ENCODE assay signal across 20 cellular contexts in genomic region chr13:47148543-47148942, GRCh38.
"Had no signal": no experiment of that assay in that cellular context is flagged by ENCODE, and none has a peak within 500 bp of the region (broad histone marks: within the 10 kb centered on the region; RNA-seq: fewer than 3 reads in every experiment).

No MANE protein-coding gene starts in this region.

- H3K36me3 Mint-ChIP-seq: activated naive CD4-positive, alpha-beta T cell treated with anti-CD3 and anti-CD28 coated beads, Interleukin-2, amount 50 U/mL, for 72 hours; stimulated activated memory B cell treated with anti-CD40 and anti-IgM and Interleukin-4, amounts not matched to agents 10 μg/mL and 1 μg/mL and 100 μg/mL, for 72 hours; WTC11 had no signal

- H3K27me3 ChIP-seq: gastroesophageal sphincter, stomach, suprapubic skin, tibial nerve, uterus had no signal

- H3K9me3 ChIP-seq: gastroesophageal sphincter, heart left ventricle, mucosa of descending colon, stomach, suprapubic skin, uterus had no signal

- H3K36me3 ChIP-seq: gastroesophageal sphincter, heart left ventricle, stomach, suprapubic skin, tibial nerve, uterus had no signal

- H3K4me1 ChIP-seq: gastroesophageal sphincter, heart left ventricle, suprapubic skin, tibial nerve, uterus had no signal

- DNase-seq: activated T-cell treated with anti-CD3 and anti-CD28 coated beads, Interleukin-2, amount 50 U/mL, for 1 hour; amniotic stem cell; heart left ventricle; islet precursor cell; left cardiac atrium; mesenchymal stem cell; mucosa of descending colon; occipital lobe; small intestine; stimulated activated CD4-positive, alpha-beta T cell treated with anti-CD3 and anti-CD28 coated beads, Interleukin-15, amount 100 ng/mL, for 24 hours; stomach; uterus had no signal

- H3K9me3 Mint-ChIP-seq: stimulated activated memory B cell treated with anti-CD40 and anti-IgM and Interleukin-4, amounts not matched to agents 10 μg/mL and 1 μg/mL and 100 μg/mL, for 72 hours; WTC11 had no signal

- H3K4me3 ChIP-seq: gastroesophageal sphincter, heart left ventricle, mucosa of descending colon, stomach, suprapubic skin, tibial nerve, uterus had no signal

- ATAC-seq: activated naive CD4-positive, alpha-beta T cell treated with anti-CD3 and anti-CD28 coated beads, Interleukin-2, amount 50 U/mL, for 72 hours; gastroesophageal sphincter; heart left ventricle; left cardiac atrium; mucosa of descending colon; sciatic nerve; stimulated activated memory B cell treated with anti-CD40 and anti-IgM and Interleukin-4, amounts not matched to agents 10 μg/mL and 1 μg/mL and 100 μg/mL, for 72 hours; WTC11 had no signal

- H3K4me3 Mint-ChIP-seq: stimulated activated memory B cell treated with anti-CD40 and anti-IgM and Interleukin-4, amounts not matched to agents 10 μg/mL and 1 μg/mL and 100 μg/mL, for 72 hours; WTC11 had no signal

- H3K27ac Mint-ChIP-seq: activated naive CD4-positive, alpha-beta T cell treated with anti-CD3 and anti-CD28 coated beads, Interleukin-2, amount 50 U/mL, for 72 hours; stimulated activated memory B cell treated with anti-CD40 and anti-IgM and Interleukin-4, amounts not matched to agents 10 μg/mL and 1 μg/mL and 100 μg/mL, for 72 hours; WTC11 had no signal

- H3K27ac ChIP-seq: epithelial cell of prostate, gastroesophageal sphincter, heart left ventricle, stomach, suprapubic skin, tibial nerve, uterus had no signal
